ENCODE assay signal across 9 cellular contexts in genomic region chr19:41226874-41227390, GRCh38. TPM values are rescaled to one million over a fixed set of nuclear protein-coding genes. Genes with fewer than 3 reads are reported as not detected.
DNase-seq lines count a peak whose midpoint lies in the region; ATAC-seq and TF ChIP-seq lines count a peak whose summit lies in the region.
"Had no signal": no experiment of that assay in that cellular context is flagged by ENCODE, and none has a peak within 500 bp of the region (broad histone marks: within the 10 kb centered on the region; RNA-seq: fewer than 3 reads in every experiment).

No MANE protein-coding gene starts in this region.

- peaks cover 5% of the 10 kb centered on the region for H3K36me3 Mint-ChIP-seq in nephron progenitor cell (ENCODE audit: low read depth)

- peak overlapping the region; percentile 46 for H3K4me3 ChIP-seq in AG04449 (ENCODE audit: low read depth, low read length)
- peak overlapping the region; percentile 43; the same call in 1 of the 2 replicates for H3K4me3 ChIP-seq in MG63
- H3K4me3 ChIP-seq in effector memory CD4-positive, alpha-beta T cell (ENCODE audit: insufficient read depth, low read depth, low read length, poor library complexity, severe bottlenecking): peak overlapping the region; percentile 55

- POLR2A ChIA-PET in AG04449 (lab: Yijun Ruan, JAX): interaction anchor here (0.6 to 4.0 kb wide), 7 partner anchors 9 to 137 kb away, joined by 3 to 28 read pairs (median 3); partner anchors contain the start of genes B9D2 and HNRNPUL1

- H3K27me3 ChIP-seq in MG63: no peaks in the 10 kb centered on the region
- H3K27me3 ChIP-seq in effector memory CD4-positive, alpha-beta T cell (replicated peaks; ENCODE audit: control insufficient read depth, insufficient read depth, low read length, poor library complexity, severe bottlenecking): no peaks in the 10 kb centered on the region

- H3K4me1 Mint-ChIP-seq in nephron progenitor cell: peaks cover 48% of the 10 kb centered on the region

- peaks cover 89% of the 10 kb centered on the region for H3K36me3 ChIP-seq in MG63
- H3K36me3 ChIP-seq in effector memory CD4-positive, alpha-beta T cell (ENCODE audit: control insufficient read depth, insufficient read depth, low read length): no peaks in the 10 kb centered on the region

- no peaks in the 10 kb centered on the region for H3K9me3 Mint-ChIP-seq in nephron progenitor cell

- H3K9me3 ChIP-seq in MG63: no peaks in the 10 kb centered on the region
- H3K9me3 ChIP-seq in effector memory CD4-positive, alpha-beta T cell (ENCODE audit: control insufficient read depth, low read length): no peaks in the 10 kb centered on the region

- peaks cover 3% of the 10 kb centered on the region for H3K27me3 Mint-ChIP-seq in nephron progenitor cell (ENCODE audit: low read depth, poor library complexity)

- H3K4me3 Mint-ChIP-seq in nephron progenitor cell: peak overlapping the region; percentile 76

- CTCF ChIA-PET in AG04449 (lab: Yijun Ruan, JAX): interaction anchor here (0.7 to 4.3 kb wide), 6 partner anchors 22 to 75 kb away, joined by 3 to 24 read pairs (median 3); partner anchors contain the start of gene HNRNPUL1

- DNase-seq in AG04449 (ENCODE audit: low read depth, low spot score) (no peak), MG63 (no peak), nephron progenitor cell (no peak), AG08396 (ENCODE audit: low spot score) (no peak), NAMALWA (ENCODE audit: low spot score) (no peak), posterior vena cava (ENCODE audit: low spot score) (no peak)
- no peak for DNase-seq in effector memory CD4-positive, alpha-beta T cell
- DNase-seq: NCI-H1092 had no signal

- peak overlapping the region; percentile 15 for H3K27ac Mint-ChIP-seq in nephron progenitor cell

- H3K4me1 ChIP-seq in effector memory CD4-positive, alpha-beta T cell (ENCODE audit: control insufficient read depth, insufficient read depth, low read length, poor library complexity, severe bottlenecking): peaks cover 6% of the 10 kb centered on the region

- TF ChIP-seq CTCF in AG04449 (IDR thresholded peaks at IDR 0.05; ENCODE audit: insufficient read depth, low read length, missing control alignments) (no peak), nephron progenitor cell (IDR thresholded peaks at IDR 0.05) (no peak)

- ATAC-seq in GM21825 (IDR thresholded peaks at IDR 0.05; ENCODE audit: unreplicated experiment): no peak

- H3K27ac ChIP-seq in effector memory CD4-positive, alpha-beta T cell (ENCODE audit: insufficient read depth, low read length, poor library complexity, severe bottlenecking): no peak overlapping the region

- intact Hi-C loops in posterior vena cava (cut with DNase I): no loop called here

RNA-seq across cellular contexts. Expression of gene AXL, which starts 7.9 kb away (rescaled TPM):
- 294 and 355 TPM in 2 replicates for total RNA-seq in MG63 (2014; rRNA removed; shearing (Covaris generic); ENCODE audit: low replicate concordance)
- 100 to 1,000 TPM; 133 to 147 TPM for total RNA-seq in posterior vena cava

RNA-seq across cellular contexts. Expression of gene CYP2S1, which starts 33.9 kb away (rescaled TPM):
- total RNA-seq in MG63 (2014; rRNA removed; shearing (Covaris generic); ENCODE audit: low replicate concordance): 3.9 and 5.0 TPM in 2 replicates
- 1 to 10 TPM; 1.2 to 1.4 TPM for total RNA-seq in posterior vena cava

RNA-seq across cellular contexts. Expression of gene HNRNPUL1, which starts 37.2 kb away (rescaled TPM):
- total RNA-seq in MG63 (2014; rRNA removed; shearing (Covaris generic); ENCODE audit: low replicate concordance): 149 and 151 TPM in 2 replicates
- total RNA-seq in posterior vena cava: 100 to 1,000 TPM; 150 to 157 TPM
